Comparison of ENCODE assay signal across 22 cellular contexts in the genomic region with DNA sequence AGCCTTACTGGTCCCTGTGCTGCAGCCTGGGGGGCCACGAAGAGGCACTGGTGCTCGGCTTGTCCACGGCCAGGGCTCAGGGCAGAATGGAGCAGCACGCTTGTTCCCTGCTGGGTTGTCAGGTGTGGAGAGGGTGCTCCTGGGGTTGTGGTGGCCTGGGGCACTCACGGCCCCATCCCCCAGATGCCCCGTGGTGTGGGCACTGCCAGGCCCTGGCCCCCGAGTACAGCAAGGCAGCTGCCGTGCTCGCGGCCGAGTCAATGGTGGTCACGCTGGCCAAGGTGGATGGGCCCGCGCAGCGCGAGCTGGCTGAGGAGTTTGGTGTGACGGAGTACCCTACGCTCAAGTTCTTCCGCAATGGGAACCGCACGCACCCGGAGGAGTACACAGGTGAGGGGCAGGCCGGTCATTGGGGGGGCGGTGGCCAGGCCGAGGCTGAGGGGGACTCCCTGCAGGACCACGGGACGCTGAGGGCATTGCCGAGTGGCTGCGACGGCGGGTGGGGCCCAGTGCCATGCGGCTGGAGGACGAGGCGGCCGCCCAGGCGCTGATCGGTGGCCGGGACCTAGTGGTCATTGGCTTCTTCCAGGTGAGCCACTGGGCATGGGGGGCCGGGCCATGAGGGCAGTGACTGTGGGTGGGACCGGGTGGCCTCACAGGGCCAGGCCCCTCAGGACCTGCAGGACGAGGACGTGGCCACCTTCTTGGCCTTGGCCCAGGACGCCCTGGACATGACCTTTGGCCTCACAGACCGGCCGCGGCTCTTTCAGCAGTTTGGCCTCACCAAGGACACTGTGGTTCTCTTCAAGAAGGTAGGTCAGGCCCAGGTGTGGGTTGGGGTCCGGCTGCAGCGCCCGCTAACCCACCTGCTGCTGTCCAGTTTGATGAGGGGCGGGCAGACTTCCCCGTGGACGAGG. TPM values are rescaled to one million over a fixed set of nuclear protein-coding genes. Genes with fewer than 3 reads are reported as not detected.
"Had no signal": no experiment of that assay in that cellular context is flagged by ENCODE, and none has a peak within 500 bp of the region (broad histone marks: within the 10 kb centered on the region; RNA-seq: fewer than 3 reads in every experiment).

No MANE protein-coding gene starts in this region.

- ATAC-seq: gastrocnemius medialis; naive thymus-derived CD8-positive, alpha-beta T cell; psoas muscle; T-cell had no signal

- H2AFZ ChIP-seq: neural progenitor cell had no signal

- H3K27ac ChIP-seq: adrenal gland, breast epithelium, colonic mucosa, esophagus squamous epithelium, gastrocnemius medialis, left ventricle myocardium inferior, neural progenitor cell, psoas muscle, right atrium auricular region, suprapubic skin, tibial nerve had no signal

- H3K9me3 ChIP-seq: adrenal gland, breast epithelium, colonic mucosa, esophagus squamous epithelium, gastrocnemius medialis, left ventricle myocardium inferior, psoas muscle, right atrium auricular region, suprapubic skin, tibial nerve had no signal

- H3K4me2 ChIP-seq: neural progenitor cell had no signal

- DNase-seq: activated CD8-positive, alpha-beta memory T cell treated with anti-CD3 and anti-CD28 coated beads for 24 hours; activated CD8-positive, alpha-beta memory T cell treated with anti-CD3 and anti-CD28 coated beads, Interleukin-2, amount 50 U/mL, for 4 hours; activated naive CD4-positive, alpha-beta T cell; activated T-cell treated with anti-CD3 and anti-CD28 coated beads, Interleukin-2, amount 50 U/mL, for 24 hours; adrenal gland; colonic mucosa; esophagus squamous epithelium; gastrocnemius medialis; hippocampal formation; left ventricle myocardium inferior; naive thymus-derived CD8-positive, alpha-beta T cell; stimulated activated CD4-positive, alpha-beta T cell treated with anti-CD3 and anti-CD28 coated beads, Interleukin-4, amount 100 ng/mL, for 4 hours; T-cell had no signal

- H3K36me3 ChIP-seq: breast epithelium, colonic mucosa, neural progenitor cell had no signal

- H3K27me3 ChIP-seq: right atrium auricular region had no signal

- H3K4me1 ChIP-seq: colonic mucosa had no signal

- H3K4me3 ChIP-seq: adrenal gland, breast epithelium, colonic mucosa, esophagus squamous epithelium, gastrocnemius medialis, left ventricle myocardium inferior, neural progenitor cell, psoas muscle, right atrium auricular region, suprapubic skin, tibial nerve had no signal

RNA-seq across cellular contexts. Expression of a gene that starts 1.5 kb away (rescaled TPM):
- total RNA-seq: activated T-helper 2 cell treated with anti-CD3 and anti-CD28 coated beads, Interferon-gamma antibody, Interleukin-2, Interleukin-4, amounts not matched to agents 10 μg/mL and 5 μg/mL and 100 μg/mL, durations not matched to agents 14 hours and 24 hours and 36 hours; breast epithelium; esophagus squamous epithelium; lung microvascular endothelial cell; osteocyte; suprapubic skin had no signal
- polyA plus RNA-seq: naive thymus-derived CD8-positive, alpha-beta T cell had no signal

RNA-seq across cellular contexts. Expression of a gene that starts 4.1 kb away (rescaled TPM):
- total RNA-seq: esophagus squamous epithelium, suprapubic skin, tibial nerve had no signal
- polyA plus RNA-seq: naive thymus-derived CD8-positive, alpha-beta T cell had no signal

RNA-seq across cellular contexts. Expression of a gene that starts 8.7 kb away (rescaled TPM):
- total RNA-seq: naive thymus-derived CD8-positive, alpha-beta T cell had no signal
- polyA plus RNA-seq: naive thymus-derived CD8-positive, alpha-beta T cell had no signal
